Comparison of ENCODE assay signal across 7 cellular contexts in genomic region chr12:7108928-7109920, GRCh38. TPM values are rescaled to one million over a fixed set of nuclear protein-coding genes. Genes with fewer than 3 reads are reported as not detected.
DNase-seq lines count a peak whose midpoint lies in the region; ATAC-seq and TF ChIP-seq lines count a peak whose summit lies in the region.

Gene C1RL, minus strand, starts transcription at chr12:7109214. Its CDS starts 34 bp downstream, at chr12:7109180.

- ATAC-seq in GM18868 (IDR thresholded peaks at IDR 0.05; ENCODE audit: unreplicated experiment) (peak; percentile 37), SK-N-SH treated with all-trans-retinoic acid at 6 μM for 48 hours (peak; percentile 83), omental fat pad (ENCODE audit: low FRiP score) (peak; percentile 72)

- TF ChIP-seq CTCF in omental fat pad (IDR thresholded peaks at IDR 0.05): peak in 2 of 3 donors; percentile 83 to 96

- DNase-seq in MV-4-11 (lab: John Stamatoyannopoulos, UW) (peak; percentile 76), glomerular endothelial cell (ENCODE audit: extremely low read depth, low read depth, low spot score) (peak; percentile 23), omental fat pad (ENCODE audit: low spot score) (peak; percentile 100), superior temporal gyrus (ENCODE audit: extremely low spot score) (peak; percentile 79)
- DNase-seq in activated naive CD4-positive, alpha-beta T cell treated with anti-CD3 and anti-CD28 coated beads, Interleukin-2, amount 50 U/mL, for 16 hours: peak; percentile 82

TF ChIP-seq in SK-N-SH treated with all-trans-retinoic acid at 6 μM for 48 hours, 23 proteins besides CTCF, POLR2A, EP300 and RAD21:
- TF ChIP-seq RARB (CRISPR knock-in tag; IDR thresholded peaks at IDR 0.05) (no peak), CREB5 (CRISPR knock-in tag; IDR thresholded peaks at IDR 0.05; ENCODE audit: low read depth) (no peak), GLIS3 (CRISPR knock-in tag; IDR thresholded peaks at IDR 0.05) (no peak), CSRNP3 (CRISPR knock-in tag; IDR thresholded peaks at IDR 0.05) (no peak), ESRRG (CRISPR knock-in tag; IDR thresholded peaks at IDR 0.05) (no peak), ZNF70 (CRISPR knock-in tag; IDR thresholded peaks at IDR 0.05) (no peak), ZFP30 (CRISPR knock-in tag; IDR thresholded peaks at IDR 0.05) (no peak), OSR1 (CRISPR knock-in tag; IDR thresholded peaks at IDR 0.05) (no peak), ZNF565 (CRISPR knock-in tag; conservative IDR thresholded peaks at IDR 0.05; ENCODE audit: low read depth) (no peak), TOX (CRISPR knock-in tag; IDR thresholded peaks at IDR 0.05; ENCODE audit: borderline replicate concordance) (no peak), ZC3H10 (CRISPR knock-in tag; IDR thresholded peaks at IDR 0.05) (no peak), TCF4 (CRISPR knock-in tag; IDR thresholded peaks at IDR 0.05; ENCODE audit: borderline replicate concordance) (no peak), ISL1 (CRISPR knock-in tag; IDR thresholded peaks at IDR 0.05) (no peak), TSHZ2 (CRISPR knock-in tag; IDR thresholded peaks at IDR 0.05) (no peak), POU6F1 (CRISPR knock-in tag; IDR thresholded peaks at IDR 0.05; ENCODE audit: borderline replicate concordance, low read depth) (no peak), PATZ1 (CRISPR knock-in tag; IDR thresholded peaks at IDR 0.05; ENCODE audit: borderline replicate concordance) (no peak), ZNF8 (CRISPR knock-in tag; IDR thresholded peaks at IDR 0.05) (no peak), ARNTL (CRISPR knock-in tag; IDR thresholded peaks at IDR 0.05; ENCODE audit: borderline replicate concordance, low read depth) (no peak)

RNA-seq across cellular contexts. Expression of gene C1RL, which starts in this region (rescaled TPM):
- 21.6 and 21.7 TPM in 2 replicates for total RNA-seq in glomerular endothelial cell
- total RNA-seq in omental fat pad: 100 to 1,000 TPM in 2 of 4 donors, 10 to 100 TPM in 2; 85.9 to 126 (median 107) TPM

Comparison
In these comparisons a context has a peak if more than half of its experiments do, and no peak if none do; other contexts are left out.
1. Peak in every context shown above with its lines: DNase-seq and ATAC-seq.
2. DNase-seq: peak in every context shown above with its lines; median percentile 100 in omental fat pad; 82 in activated naive CD4-positive, alpha-beta T cell treated with anti-CD3 and anti-CD28 coated beads, Interleukin-2, amount 50 U/mL, for 16 hours; 79 in superior temporal gyrus; 76 in MV-4-11; 23 in glomerular endothelial cell.